Comparison of ENCODE assay signal across 19 cellular contexts in genomic region chr16:66295761-66296546, GRCh38.
DNase-seq lines count a peak whose midpoint lies in the region; ATAC-seq and TF ChIP-seq lines count a peak whose summit lies in the region.
"Had no signal": no experiment of that assay in that cellular context is flagged by ENCODE, and none has a peak within 500 bp of the region (broad histone marks: within the 10 kb centered on the region; RNA-seq: fewer than 3 reads in every experiment).

No MANE protein-coding gene starts in this region.

- H3K4me3 Mint-ChIP-seq in activated CD4-positive, alpha-beta memory T cell treated with anti-CD3 and anti-CD28 coated beads for 36 hours = no peak overlapping the region
- H3K4me3 Mint-ChIP-seq in activated CD8-positive, alpha-beta T cell treated with anti-CD3 and anti-CD28 coated beads for 36 hours = no peak overlapping the region
- no peak overlapping the region for H3K4me3 Mint-ChIP-seq in CD8-positive, alpha-beta memory T cell
- H3K4me3 Mint-ChIP-seq: CD8-positive, alpha-beta T cell; IgD-negative memory B cell had no signal

- no peak overlapping the region for H3K27ac ChIP-seq in stomach
- H3K27ac ChIP-seq in CD8-positive, alpha-beta memory T cell (ENCODE audit: low read depth, low read length) = no peak overlapping the region
- H3K27ac ChIP-seq: 22Rv1 had no signal

- no peak for ATAC-seq in left lobe of liver
- ATAC-seq in activated CD8-positive, alpha-beta T cell treated with anti-CD3 and anti-CD28 coated beads for 36 hours = no peak
- ATAC-seq: CD8-positive, alpha-beta T cell had no signal

- WGBS in stomach, 5 donors = 76 to 87% (median 85%) methylated on average over 3 to 4 of the region's 4 CpGs

- no peaks in the 10 kb centered on the region for H3K36me3 Mint-ChIP-seq in activated CD4-positive, alpha-beta memory T cell treated with anti-CD3 and anti-CD28 coated beads for 36 hours
- no peaks in the 10 kb centered on the region for H3K36me3 Mint-ChIP-seq in activated CD8-positive, alpha-beta T cell treated with anti-CD3 and anti-CD28 coated beads for 36 hours (ENCODE audit: low read depth)
- no peaks in the 10 kb centered on the region for H3K36me3 Mint-ChIP-seq in CD8-positive, alpha-beta memory T cell
- H3K36me3 Mint-ChIP-seq: CD8-positive, alpha-beta T cell had no signal

- no peak overlapping the region for H3K27ac Mint-ChIP-seq in activated CD4-positive, alpha-beta memory T cell treated with anti-CD3 and anti-CD28 coated beads for 36 hours
- no peak overlapping the region for H3K27ac Mint-ChIP-seq in activated CD8-positive, alpha-beta T cell treated with anti-CD3 and anti-CD28 coated beads for 36 hours
- no peak overlapping the region for H3K27ac Mint-ChIP-seq in CD8-positive, alpha-beta memory T cell
- H3K27ac Mint-ChIP-seq: CD8-positive, alpha-beta T cell; IgD-negative memory B cell had no signal

- H3K4me1 Mint-ChIP-seq in activated CD4-positive, alpha-beta memory T cell treated with anti-CD3 and anti-CD28 coated beads for 36 hours (ENCODE audit: low read depth) = peaks cover 7% of the 10 kb centered on the region
- H3K4me1 Mint-ChIP-seq in activated CD8-positive, alpha-beta T cell treated with anti-CD3 and anti-CD28 coated beads for 36 hours (ENCODE audit: low read depth) = no peaks in the 10 kb centered on the region
- H3K4me1 Mint-ChIP-seq in CD8-positive, alpha-beta memory T cell = peaks cover 8 to 11% (median 9%) of the 10 kb centered on the region in 3 donors
- H3K4me1 Mint-ChIP-seq: IgD-negative memory B cell had no signal

- no peaks in the 10 kb centered on the region for H3K36me3 ChIP-seq in stomach
- no peaks in the 10 kb centered on the region for H3K36me3 ChIP-seq in CD8-positive, alpha-beta memory T cell (ENCODE audit: insufficient read depth, low read length)
- H3K36me3 ChIP-seq: BE2C had no signal

- peaks cover 2% of the 10 kb centered on the region for H3K27me3 Mint-ChIP-seq in activated CD4-positive, alpha-beta memory T cell treated with anti-CD3 and anti-CD28 coated beads for 36 hours
- H3K27me3 Mint-ChIP-seq in activated CD8-positive, alpha-beta T cell treated with anti-CD3 and anti-CD28 coated beads for 36 hours = peaks cover 2% of the 10 kb centered on the region
- peaks cover 17 to 26% of the 10 kb centered on the region in 2 donors for H3K27me3 Mint-ChIP-seq in CD8-positive, alpha-beta memory T cell

- intact Hi-C loops in activated CD4-positive, alpha-beta memory T cell treated with anti-CD3 and anti-CD28 coated beads for 36 hours (cut with micrococcal nuclease) = no loop called here
- intact Hi-C loops in stomach (cut with DNase I; ENCODE audit: low total_unique reads) = no loop called here
- intact Hi-C loops in activated CD8-positive, alpha-beta T cell treated with anti-CD3 and anti-CD28 coated beads for 36 hours (cut with micrococcal nuclease) = no loop called here

- TF ChIP-seq POLR2A in stomach (IDR thresholded peaks at IDR 0.05) = no peak

- H3K9me3 Mint-ChIP-seq in activated CD4-positive, alpha-beta memory T cell treated with anti-CD3 and anti-CD28 coated beads for 36 hours = no peaks in the 10 kb centered on the region
- H3K9me3 Mint-ChIP-seq in activated CD8-positive, alpha-beta T cell treated with anti-CD3 and anti-CD28 coated beads for 36 hours = no peaks in the 10 kb centered on the region
- peaks cover 0 to 2% (median 0%) of the 10 kb centered on the region in 5 donors for H3K9me3 Mint-ChIP-seq in CD8-positive, alpha-beta memory T cell

- TF ChIP-seq CTCF in stomach (IDR thresholded peaks at IDR 0.05) (no peak), foreskin fibroblast (IDR thresholded peaks at IDR 0.05; ENCODE audit: low read depth, low read length) (no peak)
- no peak for TF ChIP-seq CTCF in activated CD8-positive, alpha-beta T cell treated with anti-CD3 and anti-CD28 coated beads for 36 hours (IDR thresholded peaks at IDR 0.05)

- H3K4me3 ChIP-seq in stomach = no peak overlapping the region
- H3K4me3 ChIP-seq in foreskin fibroblast (ENCODE audit: low read depth in 1 of 2, low read length in 2 of 2) = no peak overlapping the region
- H3K4me3 ChIP-seq in CD8-positive, alpha-beta memory T cell (ENCODE audit: low read length) = no peak overlapping the region

- H3K9me3 ChIP-seq in stomach = peaks cover 0 to 7% (median 3%) of the 10 kb centered on the region in 4 donors
- no peaks in the 10 kb centered on the region for H3K9me3 ChIP-seq in CD8-positive, alpha-beta memory T cell (ENCODE audit: low read length)
- H3K9me3 ChIP-seq: BE2C had no signal

- CTCF ChIA-PET in activated CD4-positive, alpha-beta memory T cell treated with anti-CD3 and anti-CD28 coated beads for 36 hours (lab: Charles Lee) = no interaction called here
- CTCF ChIA-PET in activated CD8-positive, alpha-beta T cell treated with anti-CD3 and anti-CD28 coated beads for 36 hours (lab: Charles Lee) = no interaction called here
- CTCF ChIA-PET in CD8-positive, alpha-beta memory T cell (lab: Charles Lee) = no interaction called here

- peaks cover 0 to 27% (median 0%) of the 10 kb centered on the region in 3 donors for H3K27me3 ChIP-seq in stomach
- no peaks in the 10 kb centered on the region for H3K27me3 ChIP-seq in CD8-positive, alpha-beta memory T cell (ENCODE audit: insufficient read depth, low read length, poor library complexity, severe bottlenecking)

- DNase-seq in activated CD8-positive, alpha-beta memory T cell treated with anti-CD3 and anti-CD28 coated beads for 24 hours = peak; percentile 15
- DNase-seq in activated CD8-positive, alpha-beta memory T cell treated with anti-CD3 and anti-CD28 coated beads, Interleukin-2, amount 50 U/mL, for 4 hours = no peak
- peak; percentile 1 for DNase-seq in activated CD4-positive, alpha-beta memory T cell treated with anti-CD3 and anti-CD28 coated beads for 36 hours
- peak; percentile 37 for DNase-seq in left lobe of liver (ENCODE audit: low spot score)
- peak; percentile 10 for DNase-seq in stomach
- DNase-seq in activated CD8-positive, alpha-beta T cell treated with anti-CD3 and anti-CD28 coated beads for 36 hours = no peak
- DNase-seq in foreskin fibroblast = no peak
- DNase-seq in CD8-positive, alpha-beta memory T cell = no peak
- DNase-seq: BE2C; DMS79; H7; NCI-H1105; NCI-H1694; NCI-H69; NK-92 treated with Interleukin-12 subunit alpha and Interleukin-12 subunit beta, amount 100 ng/mL, for 24 hours; RPMI8226 had no signal

- no peaks in the 10 kb centered on the region for H3K4me1 ChIP-seq in stomach
- peaks cover 8% of the 10 kb centered on the region for H3K4me1 ChIP-seq in CD8-positive, alpha-beta memory T cell (ENCODE audit: insufficient read depth, low read length)
- H3K4me1 ChIP-seq: BE2C had no signal

- TF ChIP-seq EP300 in stomach (IDR thresholded peaks at IDR 0.05) = no peak

- POLR2A ChIA-PET in activated CD4-positive, alpha-beta memory T cell treated with anti-CD3 and anti-CD28 coated beads for 36 hours (lab: Charles Lee) = no interaction called here
- POLR2A ChIA-PET in activated CD8-positive, alpha-beta T cell treated with anti-CD3 and anti-CD28 coated beads for 36 hours (lab: Charles Lee) = no interaction called here
- POLR2A ChIA-PET in CD8-positive, alpha-beta memory T cell (lab: Charles Lee) = no interaction called here

Comparison
In these comparisons a context has a peak if more than half of its experiments do, and no peak if none do; other contexts are left out.
1. DNase-seq: peak in activated CD8-positive, alpha-beta memory T cell treated with anti-CD3 and anti-CD28 coated beads for 24 hours (single experiment), activated CD4-positive, alpha-beta memory T cell treated with anti-CD3 and anti-CD28 coated beads for 36 hours (single experiment), left lobe of liver (single experiment) and stomach (single experiment); none in activated CD8-positive, alpha-beta memory T cell treated with anti-CD3 and anti-CD28 coated beads, Interleukin-2, amount 50 U/mL, for 4 hours (single experiment), activated CD8-positive, alpha-beta T cell treated with anti-CD3 and anti-CD28 coated beads for 36 hours (single experiment), foreskin fibroblast (0 of 2) and CD8-positive, alpha-beta memory T cell (0 of 5).